In genomic region chr5:91521313-91521712, GRCh38 we compare ENCODE assay signal across 24 cellular contexts.
"Had no signal": no experiment of that assay in that cellular context is flagged by ENCODE, and none has a peak within 500 bp of the region (broad histone marks: within the 10 kb centered on the region; RNA-seq: fewer than 3 reads in every experiment).

No MANE protein-coding gene starts in this region.

- H3K4me3 ChIP-seq: gastrocnemius medialis, ovary, stomach, suprapubic skin, tibial nerve had no signal

- H3K4me1 ChIP-seq: gastrocnemius medialis, stomach, suprapubic skin, tibial nerve had no signal

- H3K27me3 Mint-ChIP-seq: activated CD4-positive, alpha-beta memory T cell treated with anti-CD3 and anti-CD28 coated beads for 36 hours had no signal

- H3K27ac ChIP-seq: brain microvascular endothelial cell, gastrocnemius medialis, neutrophil, ovary, stomach, suprapubic skin, tibial nerve, WERI-Rb-1 had no signal

- H3K4me1 Mint-ChIP-seq: nephron had no signal

- ATAC-seq: gastrocnemius medialis, left colon, right cardiac atrium had no signal

- H3K4me3 Mint-ChIP-seq: activated CD4-positive, alpha-beta memory T cell treated with anti-CD3 and anti-CD28 coated beads for 36 hours; activated naive CD4-positive, alpha-beta T cell treated with anti-CD3 and anti-CD28 coated beads for 36 hours; nephron had no signal

- H3K36me3 Mint-ChIP-seq: activated CD4-positive, alpha-beta memory T cell treated with anti-CD3 and anti-CD28 coated beads for 36 hours had no signal

- H3K9me3 Mint-ChIP-seq: activated CD4-positive, alpha-beta memory T cell treated with anti-CD3 and anti-CD28 coated beads for 36 hours; activated naive CD4-positive, alpha-beta T cell treated with anti-CD3 and anti-CD28 coated beads for 36 hours; nephron had no signal

- H3K27ac Mint-ChIP-seq: activated CD4-positive, alpha-beta memory T cell treated with anti-CD3 and anti-CD28 coated beads for 36 hours; activated naive CD4-positive, alpha-beta T cell treated with anti-CD3 and anti-CD28 coated beads for 36 hours; nephron had no signal

- H3K27me3 ChIP-seq: brain microvascular endothelial cell, gastrocnemius medialis, neutrophil, ovary, stomach, suprapubic skin, tibial nerve had no signal

- DNase-seq: activated CD4-positive, alpha-beta memory T cell treated with anti-CD3 and anti-CD28 coated beads for 36 hours; activated effector memory CD4-positive, alpha-beta T cell treated with Interleukin-2 at 50 U/mL for 16 hours; activated naive CD4-positive, alpha-beta T cell treated with anti-CD3 and anti-CD28 coated beads for 36 hours; activated T-cell treated with anti-CD3 and anti-CD28 coated beads, Interleukin-2, amount 50 U/mL, for 48 hours; aorta; brain microvascular endothelial cell; central memory CD4-positive, alpha-beta T cell; dermis blood vessel endothelial cell; effector CD8-positive, alpha-beta T cell; gastrocnemius medialis; hypothalamus; islet precursor cell; left colon; mesenchymal stem cell; ovary; right cardiac atrium; stimulated activated CD4-positive, alpha-beta T cell treated with anti-CD3 and anti-CD28 coated beads, Interleukin-4, amount 100 ng/mL, for 4 hours; stomach; T-helper 1 cell; WERI-Rb-1 had no signal

- H3K36me3 ChIP-seq: brain microvascular endothelial cell, gastrocnemius medialis, neutrophil, ovary, stomach, suprapubic skin, tibial nerve, WERI-Rb-1 had no signal

- H3K9me3 ChIP-seq: gastrocnemius medialis, neutrophil, ovary, stomach, suprapubic skin, tibial nerve had no signal
